In genomic region chr5:133026664-133027153, GRCh38 we compare ENCODE assay signal across 8 cellular contexts. TPM values are rescaled to one million over a fixed set of nuclear protein-coding genes. Genes with fewer than 3 reads are reported as not detected.
DNase-seq lines count a peak whose midpoint lies in the region; ATAC-seq and TF ChIP-seq lines count a peak whose summit lies in the region.

No MANE protein-coding gene starts in this region.

- WGBS in gastroesophageal sphincter (ENCODE audit: low coverage in 1 of 2), 2 donors = 5 to 6% methylated on average over 11 to 13 of the region's 15 CpGs

- H3K4me1 Mint-ChIP-seq in GM23338 = peaks cover 13% of the 10 kb centered on the region

- DNase-seq in GM23338 (ENCODE audit: low spot score) (no peak), NCI-H82 treated with DMSO at 0.1 percent for 48 hours (lab: John Stamatoyannopoulos, UW; ENCODE audit: unreplicated experiment) (no peak), NCI-H187 treated with DMSO at 0.1 percent for 48 hours (lab: John Stamatoyannopoulos, UW) (no peak), EL (no peak), D341Med (ENCODE audit: low spot score) (no peak)

- H3K4me1 ChIP-seq in GM23338 (ENCODE audit: insufficient read depth) = peaks cover 4% of the 10 kb centered on the region; the same call in 1 of the 2 replicates
- peaks cover 0 to 23% (median 3%) of the 10 kb centered on the region in 3 donors for H3K4me1 ChIP-seq in gastroesophageal sphincter
- no peaks in the 10 kb centered on the region for H3K4me1 ChIP-seq in skeletal muscle satellite cell (ENCODE audit: control insufficient read depth, insufficient read depth, low read length)

- H3K9me3 Mint-ChIP-seq in GM23338 = no peaks in the 10 kb centered on the region

- peak overlapping the region; percentile 44 for H3K4me3 ChIP-seq in GM23338
- peak overlapping the region; percentile 95 for H3K4me3 ChIP-seq in WI38 (ENCODE audit: low read depth, low read length)
- H3K4me3 ChIP-seq in gastroesophageal sphincter = peak overlapping the region; percentile 79 to 98
- peak overlapping the region; percentile 59 for H3K4me3 ChIP-seq in skeletal muscle satellite cell (ENCODE audit: low read length)

- no peak for TF ChIP-seq POLR2A in gastroesophageal sphincter (IDR thresholded peaks at IDR 0.05)

- no peak for TF ChIP-seq CTCF in GM23338 (conservative IDR thresholded peaks at IDR 0.05; ENCODE audit: low read depth in 2 of 2)
- TF ChIP-seq CTCF in WI38 (IDR thresholded peaks at IDR 0.05; ENCODE audit: low read depth, low read length) = no peak
- TF ChIP-seq CTCF in gastroesophageal sphincter (IDR thresholded peaks at IDR 0.05) = no peak

- H3K36me3 ChIP-seq in GM23338 (ENCODE audit: insufficient read depth) (no peaks in the 10 kb centered on the region), gastroesophageal sphincter (peaks cover 0 to 10% of the 10 kb centered on the region in 2 donors), skeletal muscle satellite cell (ENCODE audit: insufficient read depth, low read length) (no peaks in the 10 kb centered on the region)

- peak overlapping the region; percentile 95 for H3K4me3 Mint-ChIP-seq in GM23338

- H3K9me3 ChIP-seq in gastroesophageal sphincter (no peaks in the 10 kb centered on the region), skeletal muscle satellite cell (replicated peaks; ENCODE audit: low read length) (no peaks in the 10 kb centered on the region)

- 0 out of 2 replicates have a peak, but pooled peaks cover 3% of the 10 kb centered on the region for H3F3A ChIP-seq in GM23338 (replicated peaks; ENCODE audit: low read depth)

- H4K20me1 ChIP-seq in GM23338 (replicated peaks; ENCODE audit: insufficient read depth) = no peaks in the 10 kb centered on the region; the same call in 1 of the 2 replicates

- H3K4me2 ChIP-seq in GM23338 (peak overlapping the region; percentile 69), skeletal muscle satellite cell (ENCODE audit: low read length) (peak overlapping the region; percentile 69)

- peak overlapping the region; percentile 82 for H2AFZ ChIP-seq in GM23338

- H3K27me3 Mint-ChIP-seq in GM23338 (ENCODE audit: insufficient read depth, low read depth, poor library complexity) = no peaks in the 10 kb centered on the region

- peak overlapping the region; percentile 48 for H3K9ac ChIP-seq in skeletal muscle satellite cell (ENCODE audit: low read depth, low read length)

- peaks cover 43% of the 10 kb centered on the region for H3K79me2 ChIP-seq in GM23338 (replicated peaks; ENCODE audit: insufficient read depth)

- H3K27ac Mint-ChIP-seq in GM23338 = no peak overlapping the region; the same call in 1 of the 2 replicates

- no peak for TF ChIP-seq EP300 in gastroesophageal sphincter (IDR thresholded peaks at IDR 0.05)

- ATAC-seq in GM23338 (no peak), gastroesophageal sphincter (peak; percentile 55)

- no peaks in the 10 kb centered on the region for H3K27me3 ChIP-seq in GM23338 (ENCODE audit: insufficient read depth)
- no peaks in the 10 kb centered on the region for H3K27me3 ChIP-seq in gastroesophageal sphincter
- no peaks in the 10 kb centered on the region for H3K27me3 ChIP-seq in skeletal muscle satellite cell (ENCODE audit: control insufficient read depth, insufficient read depth, low read length)

- H3K36me3 Mint-ChIP-seq in GM23338 (ENCODE audit: low read depth) = no peaks in the 10 kb centered on the region; the same call in 2 of the 3 replicates

- H3K27ac ChIP-seq in GM23338 (ENCODE audit: low read depth) = no peak overlapping the region
- peak overlapping the region; percentile 92 to 97 (median 94) for H3K27ac ChIP-seq in gastroesophageal sphincter

- H3K9me2 ChIP-seq in GM23338 (ENCODE audit: insufficient read depth) = no peaks in the 10 kb centered on the region

TF ChIP-seq in GM23338, 12 proteins besides CTCF, POLR2A, EP300 and RAD21:
- TF ChIP-seq REST (IDR thresholded peaks at IDR 0.05; ENCODE audit: unreplicated experiment) = no peak
- TF ChIP-seq NANOG (IDR thresholded peaks at IDR 0.05; ENCODE audit: borderline replicate concordance) = no peak
- no peak for TF ChIP-seq JUNB (IDR thresholded peaks at IDR 0.05; ENCODE audit: unreplicated experiment)
- no peak for TF ChIP-seq EZH2phosphoT487 (IDR thresholded peaks at IDR 0.05; ENCODE audit: unreplicated experiment)
- TF ChIP-seq ZNF114 (CRISPR knock-in tag; IDR thresholded peaks at IDR 0.05) = no peak
TF ChIP-seq in GM23338: peak in this region for 0.

RNA-seq across cellular contexts. Expression of gene ZCCHC10, which starts 0.4 kb away (rescaled TPM):
- 25.3 and 29.2 TPM in 2 replicates for total RNA-seq in GM23338 (2014; rRNA removed; shearing (Covaris generic))
- polyA plus RNA-seq in GM23338 (2016; fragmentation: Nextera tagmentation; extraction: Ambion mirVana) = 86.0 and 90.1 TPM in 2 replicates
- total RNA-seq in gastroesophageal sphincter = 10 to 100 TPM; 12.5 to 15.7 (median 13.5) TPM
- 9.0 and 10.4 TPM in 2 replicates for total RNA-seq in skeletal muscle satellite cell (2012; rRNA removed)

RNA-seq across cellular contexts. Expression of gene HSPA4, which starts 25.1 kb away (rescaled TPM):
- 340 and 371 TPM in 2 replicates for total RNA-seq in GM23338 (2014; rRNA removed; shearing (Covaris generic))
- polyA plus RNA-seq in GM23338 (2016; fragmentation: Nextera tagmentation; extraction: Ambion mirVana) = 288 and 343 TPM in 2 replicates
- total RNA-seq in gastroesophageal sphincter = 10 to 100 TPM; 48.1 to 84.0 (median 72.3) TPM
- 121 and 159 TPM in 2 replicates for total RNA-seq in skeletal muscle satellite cell (2012; rRNA removed)

Comparison
In these comparisons a context has a peak if more than half of its experiments do, and no peak if none do; other contexts are left out.
1. H3K4me3 ChIP-seq: peak in every context shown above with its lines; median percentile 95 in WI38; 88 in gastroesophageal sphincter; 59 in skeletal muscle satellite cell; 44 in GM23338.